ENCODE assay signal across 27 cellular contexts in the genomic region with DNA sequence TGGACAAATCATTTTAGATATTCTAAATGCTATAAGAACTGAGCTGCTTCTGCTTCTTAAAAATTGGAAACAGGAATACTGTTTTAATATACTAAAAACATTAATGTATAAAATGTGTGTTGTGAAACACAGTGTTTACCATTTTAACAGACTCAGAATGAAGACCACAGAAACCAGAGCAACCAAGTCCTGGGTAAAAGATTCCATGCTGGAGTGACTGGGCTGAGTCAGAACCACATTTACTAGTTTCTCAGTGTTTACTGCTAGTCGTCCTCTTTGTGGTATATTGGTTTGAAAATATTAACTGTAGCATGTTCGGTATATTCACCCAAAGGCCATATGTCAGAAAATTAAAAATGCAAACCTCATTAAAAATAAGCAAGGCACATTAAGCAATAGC. TPM values are rescaled to one million over a fixed set of nuclear protein-coding genes. Genes with fewer than 3 reads are reported as not detected.
A peak's percentile ranks its signal among the peaks of the same experiment; 100 is the strongest.
DNase-seq lines count a peak whose midpoint lies in the region; ATAC-seq and TF ChIP-seq lines count a peak whose summit lies in the region.
"Had no signal": no experiment of that assay in that cellular context is flagged by ENCODE, and none has a peak within 500 bp of the region (broad histone marks: within the 10 kb centered on the region; RNA-seq: fewer than 3 reads in every experiment).

No MANE protein-coding gene starts in this region.

- H3K9me3 Mint-ChIP-seq in activated T-cell treated with anti-CD3 and anti-CD28 coated beads, Interleukin-2, amount 50 U/mL, for 72 hours: no peaks in the 10 kb centered on the region
- no peaks in the 10 kb centered on the region for H3K9me3 Mint-ChIP-seq in HFFc6
- H3K9me3 Mint-ChIP-seq: activated T-cell treated with anti-CD3 and anti-CD28 coated beads, Interleukin-2, amount 50 U/mL, for 4 hours; effector memory CD8-positive, alpha-beta T cell; GM23338; memory B cell; T-helper 1 cell treated with Interleukin-12 subunit alpha and Interleukin-12 subunit beta and Interleukin-4 antibody, amounts not matched to agents 30 μg/mL and 1 μg/mL, for 36 hours had no signal

- no peak overlapping the region for H3K27ac Mint-ChIP-seq in activated T-cell treated with anti-CD3 and anti-CD28 coated beads, Interleukin-2, amount 50 U/mL, for 72 hours
- H3K27ac Mint-ChIP-seq in HFFc6: no peak overlapping the region
- H3K27ac Mint-ChIP-seq: effector memory CD8-positive, alpha-beta T cell; GM23338; memory B cell; T-helper 1 cell treated with Interleukin-12 subunit alpha and Interleukin-12 subunit beta and Interleukin-4 antibody, amounts not matched to agents 30 μg/mL and 1 μg/mL, for 36 hours had no signal

- no peaks in the 10 kb centered on the region for H3K27me3 Mint-ChIP-seq in activated T-cell treated with anti-CD3 and anti-CD28 coated beads, Interleukin-2, amount 50 U/mL, for 72 hours (ENCODE audit: low read depth)
- peaks cover 5% of the 10 kb centered on the region for H3K27me3 Mint-ChIP-seq in HFFc6 (ENCODE audit: insufficient read depth)
- H3K27me3 Mint-ChIP-seq: effector memory CD8-positive, alpha-beta T cell; memory B cell had no signal

- H3K4me3 Mint-ChIP-seq in activated T-cell treated with anti-CD3 and anti-CD28 coated beads, Interleukin-2, amount 50 U/mL, for 72 hours: no peak overlapping the region
- H3K4me3 Mint-ChIP-seq in HFFc6: no peak overlapping the region
- H3K4me3 Mint-ChIP-seq: activated T-cell treated with anti-CD3 and anti-CD28 coated beads, Interleukin-2, amount 50 U/mL, for 4 hours; effector memory CD8-positive, alpha-beta T cell; GM23338; memory B cell; T-helper 1 cell treated with Interleukin-12 subunit alpha and Interleukin-12 subunit beta and Interleukin-4 antibody, amounts not matched to agents 30 μg/mL and 1 μg/mL, for 36 hours had no signal

- peak; percentile 53 to 72 for ATAC-seq in activated T-cell treated with anti-CD3 and anti-CD28 coated beads, Interleukin-2, amount 50 U/mL, for 72 hours (replicated peaks in 1 of 2)
- peak; percentile 67 for ATAC-seq in stimulated activated naive CD8-positive, alpha-beta T cell treated with anti-CD3 and anti-CD28 coated beads, Interleukin-15, Interleukin-2, amounts not matched to agents 100 U/mL and 50 U/mL, for 24 hours
- ATAC-seq in GM21447 (IDR thresholded peaks at IDR 0.05; ENCODE audit: unreplicated experiment): no peak
- ATAC-seq: activated T-cell treated with anti-CD3 and anti-CD28 coated beads, Interleukin-2, amount 50 U/mL, for 4 hours; effector memory CD8-positive, alpha-beta T cell; GM23338 had no signal

- no peak for TF ChIP-seq CTCF in HFFc6 (IDR thresholded peaks at IDR 0.05)
- no peak for TF ChIP-seq CTCF in fibroblast of mammary gland (conservative IDR thresholded peaks at IDR 0.05; ENCODE audit: control insufficient read depth, insufficient read depth, low read depth, low read length)

- no peak for DNase-seq in activated T-cell treated with anti-CD3 and anti-CD28 coated beads, Interleukin-2, amount 50 U/mL, for 72 hours
- DNase-seq in activated T-cell treated with anti-CD3 and anti-CD28 coated beads, Interleukin-2, amount 50 U/mL, for 48 hours: no peak
- DNase-seq in HFFc6: peak; percentile 22
- DNase-seq in fibroblast of mammary gland (ENCODE audit: low read depth): peak; percentile 50
- no peak for DNase-seq in stimulated activated naive CD8-positive, alpha-beta T cell treated with anti-CD3 and anti-CD28 coated beads, Interleukin-15, Interleukin-2, amounts not matched to agents 100 U/mL and 50 U/mL, for 24 hours
- no peak for DNase-seq in GM19238 (ENCODE audit: insufficient read length, low spot score)
- DNase-seq in HuH-7.5 (ENCODE audit: low spot score): no peak
- DNase-seq: activated CD4-positive, CD25-positive, alpha-beta regulatory T cell treated with anti-CD3 and anti-CD28 coated beads, Interleukin-2, amount 50 U/mL, for 72 hours; activated naive CD4-positive, alpha-beta T cell treated with Interleukin-2 at 50 U/mL for 16 hours; activated T-cell treated with anti-CD3 and anti-CD28 coated beads, Interleukin-2, amount 50 U/mL, for 4 hours; COR-L47; effector memory CD8-positive, alpha-beta T cell; erythroblast; foreskin melanocyte; Kasumi-1; left colon; NCI-H1092; NCI-H1694 treated with DMSO at 0.1 percent for 48 hours; NCI-H2171; NCI-H510A; transverse colon had no signal

- H3K4me3 ChIP-seq in fibroblast of mammary gland (ENCODE audit: control insufficient read depth, low read depth, low read length): no peak overlapping the region
- H3K4me3 ChIP-seq: BLaER1, coronary artery, GM23338, transverse colon had no signal

- no peaks in the 10 kb centered on the region for H3K36me3 Mint-ChIP-seq in activated T-cell treated with anti-CD3 and anti-CD28 coated beads, Interleukin-2, amount 50 U/mL, for 72 hours (ENCODE audit: insufficient read depth in 2 of 2)
- no peaks in the 10 kb centered on the region for H3K36me3 Mint-ChIP-seq in HFFc6 (ENCODE audit: low read depth)

- H3K4me1 Mint-ChIP-seq in activated T-cell treated with anti-CD3 and anti-CD28 coated beads, Interleukin-2, amount 50 U/mL, for 72 hours (ENCODE audit: low read depth): peaks cover 11% of the 10 kb centered on the region
- peaks cover 32% of the 10 kb centered on the region for H3K4me1 Mint-ChIP-seq in HFFc6 (ENCODE audit: low read depth)
- H3K4me1 Mint-ChIP-seq: memory B cell had no signal

RNA-seq across cellular contexts. Expression of a gene that starts 31.9 kb away (rescaled TPM):
- 100 to 1,000 TPM; 139 to 142 TPM for total RNA-seq in activated T-cell treated with anti-CD3 and anti-CD28 coated beads, Interleukin-2, amount 50 U/mL, for 72 hours
- total RNA-seq in HFFc6 (2021; fragmentation: NEBNext Ultra II Directional; extraction: Animal tissue kit (Norgen Biotek cat#: 25700)): 10 to 100 TPM; 27.1 to 37.2 (median 33.5) TPM

Comparison
In these comparisons a context has a peak if more than half of its experiments do, and no peak if none do; other contexts are left out.
1. DNase-seq: peak in HFFc6 (single experiment) and fibroblast of mammary gland (single experiment); none in activated T-cell treated with anti-CD3 and anti-CD28 coated beads, Interleukin-2, amount 50 U/mL, for 72 hours (0 of 2), activated T-cell treated with anti-CD3 and anti-CD28 coated beads, Interleukin-2, amount 50 U/mL, for 48 hours (0 of 2), stimulated activated naive CD8-positive, alpha-beta T cell treated with anti-CD3 and anti-CD28 coated beads, Interleukin-15, Interleukin-2, amounts not matched to agents 100 U/mL and 50 U/mL, for 24 hours (single experiment), GM19238 (single experiment) and HuH-7.5 (single experiment).